Comparison of ENCODE assay signal across 8 cellular contexts in genomic region chr6:32854376-32855178, GRCh38. TPM values are rescaled to one million over a fixed set of nuclear protein-coding genes. Genes with fewer than 3 reads are reported as not detected.
DNase-seq lines count a peak whose midpoint lies in the region; ATAC-seq, FAIRE-seq and TF ChIP-seq lines count a peak whose summit lies in the region.

No MANE protein-coding gene starts in this region.

- no peak for FAIRE-seq in keratinocyte (lab: Jason Lieb, UNC)

- H3K9ac ChIP-seq in keratinocyte (ENCODE audit: control insufficient read depth, extremely low read depth, insufficient read depth, low read length): peak overlapping the region; percentile 93

- H3K9me1 ChIP-seq in keratinocyte (ENCODE audit: control insufficient read depth, extremely low read depth, insufficient read depth, low read length): no peaks in the 10 kb centered on the region

- DNase-seq in NCI-H2029 (lab: John Stamatoyannopoulos, UW) (peak; percentile 18), NCI-H2029 treated with DMSO at 0.1 percent for 48 hours (lab: John Stamatoyannopoulos, UW) (no peak), cardiac fibroblast (ENCODE audit: low read depth in 2 of 2) (peak; percentile 42 to 47), keratinocyte (ENCODE audit: low read depth, low spot score) (no peak), NCI-H1105 treated with DMSO at 0.1 percent for 48 hours (lab: John Stamatoyannopoulos, UW) (no peak)
- peak; percentile 66 for DNase-seq in stimulated activated CD4-positive, alpha-beta T cell treated with anti-CD3 and anti-CD28 coated beads, Interleukin-4, amount 100 ng/mL, for 24 hours

- H3K27me3 Mint-ChIP-seq in T-helper 1 cell treated with Interleukin-12 subunit alpha and Interleukin-12 subunit beta and Interleukin-4 antibody, amounts not matched to agents 30 μg/mL and 1 μg/mL, for 36 hours (ENCODE audit: low read depth): no peaks in the 10 kb centered on the region

- dilution Hi-C loops in keratinocyte (cut with MboI; ENCODE audit: extremely low pct_ligation_motif_present, low sequenced_read_pairs): no loop called here

- H3K9me3 ChIP-seq in keratinocyte (ENCODE audit: control insufficient read depth, low read depth, low read length): no peaks in the 10 kb centered on the region

- H3K36me3 Mint-ChIP-seq in T-helper 1 cell treated with Interleukin-12 subunit alpha and Interleukin-12 subunit beta and Interleukin-4 antibody, amounts not matched to agents 30 μg/mL and 1 μg/mL, for 36 hours (ENCODE audit: low read depth): peaks cover 81% of the 10 kb centered on the region

- no peak for TF ChIP-seq CTCF in cardiac fibroblast (IDR thresholded peaks at IDR 0.05; ENCODE audit: low read depth, low read length)
- TF ChIP-seq CTCF in keratinocyte (optimal IDR thresholded peaks at IDR 0.05 in 1 of 3, IDR thresholded peaks at IDR 0.05 in 1 of 3, conservative IDR thresholded peaks at IDR 0.05 in 1 of 3; ENCODE audit: extremely low read depth in 1 of 3, insufficient read depth in 2 of 3, low read length in 3 of 3): no peak

- H3K27ac Mint-ChIP-seq in T-helper 1 cell treated with Interleukin-12 subunit alpha and Interleukin-12 subunit beta and Interleukin-4 antibody, amounts not matched to agents 30 μg/mL and 1 μg/mL, for 36 hours: peak overlapping the region; percentile 99

- H3K4me1 Mint-ChIP-seq in T-helper 1 cell treated with Interleukin-12 subunit alpha and Interleukin-12 subunit beta and Interleukin-4 antibody, amounts not matched to agents 30 μg/mL and 1 μg/mL, for 36 hours (ENCODE audit: low read depth): peaks cover 59% of the 10 kb centered on the region

- peaks cover 21% of the 10 kb centered on the region for H3K79me2 ChIP-seq in keratinocyte (ENCODE audit: control insufficient read depth, insufficient read depth, low read length)

- H3K9me3 Mint-ChIP-seq in T-helper 1 cell treated with Interleukin-12 subunit alpha and Interleukin-12 subunit beta and Interleukin-4 antibody, amounts not matched to agents 30 μg/mL and 1 μg/mL, for 36 hours: no peaks in the 10 kb centered on the region

- peaks cover 12% of the 10 kb centered on the region in 2 experiments for H3K36me3 ChIP-seq in keratinocyte (ENCODE audit: control insufficient read depth in 2 of 2, extremely low read depth in 1 of 2, insufficient read depth in 2 of 2, low read length in 2 of 2)

- H3K4me3 ChIP-seq in cardiac fibroblast (replicated peaks in 1 of 2; ENCODE audit: low read depth in 2 of 2, low read length in 2 of 2): peak overlapping the region; percentile 93 to 94
- peak overlapping the region; percentile 84 to 89 (median 86) for H3K4me3 ChIP-seq in keratinocyte (ENCODE audit: control insufficient read depth in 2 of 3, extremely low read depth in 1 of 3, insufficient read depth in 2 of 3, low read depth in 1 of 3, low read length in 3 of 3)

- no peaks in the 10 kb centered on the region for H3K27me3 ChIP-seq in keratinocyte (ENCODE audit: control insufficient read depth, extremely low read depth, insufficient read depth, low read length)

- ATAC-seq in HG03066 (IDR thresholded peaks at IDR 0.05; ENCODE audit: low read depth, unreplicated experiment): peak; percentile 22

- peaks cover 24% of the 10 kb centered on the region for H3K4me1 ChIP-seq in keratinocyte (ENCODE audit: control insufficient read depth, extremely low read depth, insufficient read depth, low read length)

- peak overlapping the region; percentile 86 for H2AFZ ChIP-seq in keratinocyte (ENCODE audit: control insufficient read depth, low read length)

- peak overlapping the region; percentile 92 for H3K4me2 ChIP-seq in keratinocyte (ENCODE audit: control insufficient read depth, extremely low read depth, insufficient read depth, low read depth, low read length)

- H4K20me1 ChIP-seq in keratinocyte (ENCODE audit: control insufficient read depth, extremely low read depth, insufficient read depth, low read length): no peaks in the 10 kb centered on the region

- H3K27ac ChIP-seq in keratinocyte (ENCODE audit: control insufficient read depth, insufficient read depth, low read length): peak overlapping the region; percentile 48

- peak overlapping the region; percentile 95 for H3K4me3 Mint-ChIP-seq in T-helper 1 cell treated with Interleukin-12 subunit alpha and Interleukin-12 subunit beta and Interleukin-4 antibody, amounts not matched to agents 30 μg/mL and 1 μg/mL, for 36 hours

RNA-seq across cellular contexts. Expression of gene PSMB9, which starts 0.6 kb away (rescaled TPM):
- polyA plus RNA-seq in keratinocyte: 21.3 to 29.0 TPM (median 25.4 TPM) in 3 replicates
- 0.69 TPM for polyA plus RNA-seq in keratinocyte (2011; ENCODE audit: low read depth)
- polyA plus RNA-seq in keratinocyte (2011; cell fraction: cytosol; rRNA removed): 10.9 and 17.9 TPM in 2 replicates
- 6.6 TPM in 2 replicates for polyA plus RNA-seq in keratinocyte (2011; cell fraction: nucleus; rRNA removed)
- 1.4 and 28.6 TPM in 2 replicates for polyA plus RNA-seq in keratinocyte (2012; ENCODE audit: low replicate concordance)
- 13.0 to 16.5 TPM (median 14.0 TPM) in 3 replicates for polyA minus RNA-seq in keratinocyte
- 9.2 TPM for polyA minus RNA-seq in keratinocyte (2011; cell fraction: cytosol; rRNA and poly(A)+ RNA removed)
- 1.3 and 1.5 TPM in 2 replicates for polyA minus RNA-seq in keratinocyte (2011; cell fraction: nucleus; rRNA and poly(A)+ RNA removed)

RNA-seq across cellular contexts. Expression of gene TAP1, which starts 1.1 kb away (rescaled TPM):
- 56.1 to 81.7 TPM (median 61.4 TPM) in 3 replicates for polyA plus RNA-seq in keratinocyte
- polyA plus RNA-seq in keratinocyte (2011; ENCODE audit: low read depth): 10.9 TPM
- 44.3 and 45.6 TPM in 2 replicates for polyA plus RNA-seq in keratinocyte (2011; cell fraction: cytosol; rRNA removed)
- 92.6 and 97.3 TPM in 2 replicates for polyA plus RNA-seq in keratinocyte (2011; cell fraction: nucleus; rRNA removed)
- 47.4 and 68.3 TPM in 2 replicates for polyA plus RNA-seq in keratinocyte (2012; ENCODE audit: low replicate concordance)
- polyA minus RNA-seq in keratinocyte: 74.6 to 93.6 TPM (median 82.4 TPM) in 3 replicates
- polyA minus RNA-seq in keratinocyte (2011; cell fraction: cytosol; rRNA and poly(A)+ RNA removed): 72.1 TPM
- polyA minus RNA-seq in keratinocyte (2011; cell fraction: nucleus; rRNA and poly(A)+ RNA removed): 81.8 and 84.9 TPM in 2 replicates

RNA-seq across cellular contexts. Expression of gene PSMB8, which starts 10.7 kb away (rescaled TPM):
- 44.4 to 66.7 TPM (median 63.4 TPM) in 3 replicates for polyA plus RNA-seq in keratinocyte
- 10.5 TPM for polyA plus RNA-seq in keratinocyte (2011; ENCODE audit: low read depth)
- 34.6 and 43.8 TPM in 2 replicates for polyA plus RNA-seq in keratinocyte (2011; cell fraction: cytosol; rRNA removed)
- 24.8 and 26.6 TPM in 2 replicates for polyA plus RNA-seq in keratinocyte (2011; cell fraction: nucleus; rRNA removed)
- polyA plus RNA-seq in keratinocyte (2012; ENCODE audit: low replicate concordance): 17.9 and 59.2 TPM in 2 replicates
- 20.2 to 36.4 TPM (median 31.7 TPM) in 3 replicates for polyA minus RNA-seq in keratinocyte
- polyA minus RNA-seq in keratinocyte (2011; cell fraction: cytosol; rRNA and poly(A)+ RNA removed): 11.1 TPM
- polyA minus RNA-seq in keratinocyte (2011; cell fraction: nucleus; rRNA and poly(A)+ RNA removed): 4.3 and 5.0 TPM in 2 replicates

RNA-seq across cellular contexts. Expression of gene TAP2, which starts 16.0 kb away (rescaled TPM):
- polyA plus RNA-seq in keratinocyte: 24.5 to 50.7 TPM (median 32.6 TPM) in 3 replicates
- polyA plus RNA-seq in keratinocyte (2011; ENCODE audit: low read depth): 4.3 TPM
- polyA plus RNA-seq in keratinocyte (2011; cell fraction: cytosol; rRNA removed): 7.8 and 9.5 TPM in 2 replicates
- 69.2 and 76.6 TPM in 2 replicates for polyA plus RNA-seq in keratinocyte (2011; cell fraction: nucleus; rRNA removed)
- polyA plus RNA-seq in keratinocyte (2012; ENCODE audit: low replicate concordance): 21.9 and 59.2 TPM in 2 replicates
- 49.4 to 105 TPM (median 68.7 TPM) in 3 replicates for polyA minus RNA-seq in keratinocyte
- 24.0 TPM for polyA minus RNA-seq in keratinocyte (2011; cell fraction: cytosol; rRNA and poly(A)+ RNA removed)
- polyA minus RNA-seq in keratinocyte (2011; cell fraction: nucleus; rRNA and poly(A)+ RNA removed): 94.4 and 116 TPM in 2 replicates

RNA-seq across cellular contexts. Expression of gene HLA-DOB, which starts 37.8 kb away (rescaled TPM):
- 9.2 to 12.7 TPM (median 12.5 TPM) in 3 replicates for polyA plus RNA-seq in keratinocyte
- polyA plus RNA-seq in keratinocyte (2011; ENCODE audit: low read depth): 0.34 TPM
- 4.4 and 6.7 TPM in 2 replicates for polyA plus RNA-seq in keratinocyte (2011; cell fraction: cytosol; rRNA removed)
- 24.8 and 29.0 TPM in 2 replicates for polyA plus RNA-seq in keratinocyte (2011; cell fraction: nucleus; rRNA removed)
- 3.8 and 7.3 TPM in 2 replicates for polyA plus RNA-seq in keratinocyte (2012; ENCODE audit: low replicate concordance)
- 4.6 to 5.1 TPM (median 4.9 TPM) in 3 replicates for polyA minus RNA-seq in keratinocyte
- not detected for polyA minus RNA-seq in keratinocyte (2011; cell fraction: cytosol; rRNA and poly(A)+ RNA removed)
- polyA minus RNA-seq in keratinocyte (2011; cell fraction: nucleus; rRNA and poly(A)+ RNA removed): 5.6 and 5.8 TPM in 2 replicates

Comparison
In these comparisons a context has a peak if more than half of its experiments do, and no peak if none do; other contexts are left out.
1. DNase-seq: peak in NCI-H2029 (single experiment), cardiac fibroblast (2 of 2) and stimulated activated CD4-positive, alpha-beta T cell treated with anti-CD3 and anti-CD28 coated beads, Interleukin-4, amount 100 ng/mL, for 24 hours (single experiment); none in NCI-H2029 treated with DMSO at 0.1 percent for 48 hours (single experiment), keratinocyte (single experiment) and NCI-H1105 treated with DMSO at 0.1 percent for 48 hours (single experiment).